Comparison of ENCODE assay signal across 1 cellular context in genomic region chr11:35337136-35337918, GRCh38.
TF ChIP-seq lines count a peak whose summit lies in the region.

No MANE protein-coding gene starts in this region.

TF ChIP-seq in HepG2, 621 proteins besides CTCF, POLR2A, EP300 and RAD21 (continued from another document and continues in another):
- TF ChIP-seq FOXO4 (CRISPR knock-in tag; conservative IDR thresholded peaks at IDR 0.05) (no peak), BCL6 (CRISPR knock-in tag; IDR thresholded peaks at IDR 0.05) (no peak; the same call in 1 of the 2 replicates), HOXA7 (CRISPR knock-in tag; IDR thresholded peaks at IDR 0.05) (no peak), ARNTL (CRISPR knock-in tag; IDR thresholded peaks at IDR 0.05) (no peak), CHD2 (IDR thresholded peaks at IDR 0.05; ENCODE audit: low read depth, low read length) (no peak), KAT8 (CRISPR knock-in tag; IDR thresholded peaks at IDR 0.05) (no peak), ZSCAN20 (CRISPR knock-in tag; IDR thresholded peaks at IDR 0.05; ENCODE audit: borderline replicate concordance) (no peak), ZNF549 (CRISPR knock-in tag; IDR thresholded peaks at IDR 0.05) (no peak), TOE1 (CRISPR knock-in tag; IDR thresholded peaks at IDR 0.05) (no peak), CREBL2 (CRISPR knock-in tag; IDR thresholded peaks at IDR 0.05; ENCODE audit: borderline replicate concordance) (no peak), MIXL1 (CRISPR knock-in tag; IDR thresholded peaks at IDR 0.05) (no peak), BHLHE40 (IDR thresholded peaks at IDR 0.05; ENCODE audit: low read length) (0 out of 2 replicates have a peak, but pooled peaks have one; percentile 12), HIC2 (CRISPR knock-in tag; IDR thresholded peaks at IDR 0.05; ENCODE audit: low read depth) (no peak), ZNF569 (CRISPR knock-in tag; IDR thresholded peaks at IDR 0.05; ENCODE audit: borderline replicate concordance) (no peak), ZNF503 (CRISPR knock-in tag; IDR thresholded peaks at IDR 0.05) (no peak), ZNF576 (CRISPR knock-in tag; IDR thresholded peaks at IDR 0.05) (no peak), ZNF883 (CRISPR knock-in tag; IDR thresholded peaks at IDR 0.05; ENCODE audit: not compliant biosample characterization) (no peak), ZNF331 (CRISPR knock-in tag; IDR thresholded peaks at IDR 0.05) (peak; percentile 34; the same call in 1 of the 2 replicates), ZNF513 (CRISPR knock-in tag; conservative IDR thresholded peaks at IDR 0.05) (no peak), NR1H2 (CRISPR knock-in tag; IDR thresholded peaks at IDR 0.05; ENCODE audit: borderline replicate concordance, low read depth) (no peak), FOSL2 (CRISPR knock-in tag; IDR thresholded peaks at IDR 0.05) (peak; percentile 98), TCF12 (IDR thresholded peaks at IDR 0.05) (no peak), TCF12 (CRISPR knock-in tag; IDR thresholded peaks at IDR 0.05) (no peak), ZNF775 (CRISPR knock-in tag; IDR thresholded peaks at IDR 0.05; ENCODE audit: borderline replicate concordance) (no peak), ZGPAT (CRISPR knock-in tag; IDR thresholded peaks at IDR 0.05) (0 out of 2 replicates have a peak, but pooled peaks have one; percentile 19), HOXA5 (CRISPR knock-in tag; IDR thresholded peaks at IDR 0.05) (no peak), ELF1 (CRISPR knock-in tag; IDR thresholded peaks at IDR 0.05) (no peak), RFXAP (CRISPR knock-in tag; IDR thresholded peaks at IDR 0.05; ENCODE audit: borderline replicate concordance) (no peak), FOSL1 (CRISPR knock-in tag; IDR thresholded peaks at IDR 0.05; ENCODE audit: borderline replicate concordance) (peak; percentile 58; the same call in 1 of the 2 replicates), IRF2 (CRISPR knock-in tag; IDR thresholded peaks at IDR 0.05) (no peak), ZNF253 (CRISPR knock-in tag; IDR thresholded peaks at IDR 0.05; ENCODE audit: borderline replicate concordance) (no peak), U2AF2 (IDR thresholded peaks at IDR 0.05; ENCODE audit: low read depth, low read length) (no peak), ZKSCAN8 (CRISPR knock-in tag; IDR thresholded peaks at IDR 0.05; ENCODE audit: borderline replicate concordance) (no peak), ISL2 (CRISPR knock-in tag; IDR thresholded peaks at IDR 0.05) (no peak), TCF7 (IDR thresholded peaks at IDR 0.05; ENCODE audit: low read depth) (no peak), FUBP1 (CRISPR knock-in tag; IDR thresholded peaks at IDR 0.05; ENCODE audit: borderline replicate concordance) (no peak), ZNF12 (CRISPR knock-in tag; IDR thresholded peaks at IDR 0.05) (no peak), SMYD3 (CRISPR knock-in tag; IDR thresholded peaks at IDR 0.05) (no peak), GATAD2A (CRISPR knock-in tag; IDR thresholded peaks at IDR 0.05) (peak; percentile 56), ZKSCAN1 (IDR thresholded peaks at IDR 0.05; ENCODE audit: low read length) (no peak), BRD4 (CRISPR knock-in tag; IDR thresholded peaks at IDR 0.05) (no peak), ATRX (CRISPR knock-in tag; IDR thresholded peaks at IDR 0.05; ENCODE audit: borderline replicate concordance) (no peak), ZNF850 (CRISPR knock-in tag; conservative IDR thresholded peaks at IDR 0.05) (no peak), NFIB (CRISPR knock-in tag; IDR thresholded peaks at IDR 0.05; ENCODE audit: borderline replicate concordance) (no peak), IRF9 (CRISPR knock-in tag; IDR thresholded peaks at IDR 0.05; ENCODE audit: borderline replicate concordance) (no peak), GATA4 (IDR thresholded peaks at IDR 0.05; ENCODE audit: borderline replicate concordance, low read depth) (no peak), ELF4 (CRISPR knock-in tag; IDR thresholded peaks at IDR 0.05; ENCODE audit: borderline replicate concordance) (no peak), ZNF792 (CRISPR knock-in tag; IDR thresholded peaks at IDR 0.05) (no peak; the same call in 1 of the 2 replicates), ZSCAN12 (CRISPR knock-in tag; IDR thresholded peaks at IDR 0.05) (no peak), GLI4 (CRISPR knock-in tag; IDR thresholded peaks at IDR 0.05; ENCODE audit: borderline replicate concordance) (no peak), ZBTB42 (CRISPR knock-in tag; IDR thresholded peaks at IDR 0.05) (no peak), FOXA3 (CRISPR knock-in tag; IDR thresholded peaks at IDR 0.05) (peak; percentile 64), ZNF784 (CRISPR knock-in tag; IDR thresholded peaks at IDR 0.05; ENCODE audit: borderline replicate concordance) (no peak), GZF1 (CRISPR knock-in tag; IDR thresholded peaks at IDR 0.05) (no peak), ZBTB20 (CRISPR knock-in tag; IDR thresholded peaks at IDR 0.05; ENCODE audit: borderline replicate concordance, low read depth) (no peak)
